In the genomic region with DNA sequence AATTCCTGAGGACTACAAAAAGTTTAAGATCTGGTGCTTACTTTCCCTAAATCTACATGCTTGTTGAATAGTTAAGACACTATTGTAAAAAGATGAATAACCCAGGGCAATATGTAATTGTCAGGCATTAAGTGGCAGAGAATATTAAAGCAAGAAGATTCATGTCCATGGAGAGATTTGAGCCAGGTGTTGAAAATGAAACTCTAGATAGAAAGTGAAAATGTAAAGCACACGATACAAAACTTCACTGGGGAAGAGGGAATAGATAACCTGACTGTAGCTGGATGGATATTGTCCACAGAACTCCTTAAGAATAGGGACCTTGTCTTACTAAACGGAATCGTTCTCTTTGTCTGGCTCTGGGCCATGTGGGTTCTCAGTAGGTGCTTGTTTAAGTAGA, we compare ENCODE assay signal across 1 cellular context.
TF ChIP-seq lines count a peak whose summit lies in the region.

No MANE protein-coding gene starts in this region.

TF ChIP-seq in GM12878, 131 proteins besides CTCF, POLR2A, EP300 and RAD21:
- TF ChIP-seq SRF (IDR thresholded peaks at IDR 0.05; ENCODE audit: low read depth in 2 of 2, low read length in 2 of 2) (no peak), KLF5 (IDR thresholded peaks at IDR 0.05; ENCODE audit: partially characterized antibody) (no peak), MTA2 (IDR thresholded peaks at IDR 0.05; ENCODE audit: low read depth) (no peak), IKZF2 (IDR thresholded peaks at IDR 0.05) (peak in 1 of 2 experiments; percentile 34; a peak in 1 of 4 replicates)
- TF ChIP-seq, protein P1, sequence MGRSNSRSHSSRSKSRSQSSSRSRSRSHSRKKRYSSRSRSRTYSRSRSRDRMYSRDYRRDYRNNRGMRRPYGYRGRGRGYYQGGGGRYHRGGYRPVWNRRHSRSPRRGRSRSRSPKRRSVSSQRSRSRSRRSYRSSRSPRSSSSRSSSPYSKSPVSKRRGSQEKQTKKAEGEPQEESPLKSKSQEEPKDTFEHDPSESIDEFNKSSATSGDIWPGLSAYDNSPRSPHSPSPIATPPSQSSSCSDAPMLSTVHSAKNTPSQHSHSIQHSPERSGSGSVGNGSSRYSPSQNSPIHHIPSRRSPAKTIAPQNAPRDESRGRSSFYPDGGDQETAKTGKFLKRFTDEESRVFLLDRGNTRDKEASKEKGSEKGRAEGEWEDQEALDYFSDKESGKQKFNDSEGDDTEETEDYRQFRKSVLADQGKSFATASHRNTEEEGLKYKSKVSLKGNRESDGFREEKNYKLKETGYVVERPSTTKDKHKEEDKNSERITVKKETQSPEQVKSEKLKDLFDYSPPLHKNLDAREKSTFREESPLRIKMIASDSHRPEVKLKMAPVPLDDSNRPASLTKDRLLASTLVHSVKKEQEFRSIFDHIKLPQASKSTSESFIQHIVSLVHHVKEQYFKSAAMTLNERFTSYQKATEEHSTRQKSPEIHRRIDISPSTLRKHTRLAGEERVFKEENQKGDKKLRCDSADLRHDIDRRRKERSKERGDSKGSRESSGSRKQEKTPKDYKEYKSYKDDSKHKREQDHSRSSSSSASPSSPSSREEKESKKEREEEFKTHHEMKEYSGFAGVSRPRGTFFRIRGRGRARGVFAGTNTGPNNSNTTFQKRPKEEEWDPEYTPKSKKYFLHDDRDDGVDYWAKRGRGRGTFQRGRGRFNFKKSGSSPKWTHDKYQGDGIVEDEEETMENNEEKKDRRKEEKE (IDR thresholded peaks at IDR 0.05), result no peak
TF ChIP-seq in GM12878: peak in this region for 1.
